ENCODE assay signal across 8 cellular contexts in genomic region chr1:239816090-239816812, GRCh38.
DNase-seq lines count a peak whose midpoint lies in the region.

No MANE protein-coding gene starts in this region.

- DNase-seq in ELF-1 (ENCODE audit: low read depth, low spot score) (peak; percentile 73), RKO (ENCODE audit: low spot score) (peak; percentile 47), fibroblast of gingiva (ENCODE audit: low read depth) (peak; percentile 28), renal cortical epithelial cell (ENCODE audit: low read depth) (peak; percentile 91), DMS153 treated with DMSO at 0.1 percent for 48 hours (lab: John Stamatoyannopoulos, UW; ENCODE audit: unreplicated experiment) (no peak), NCI-H1105 treated with DMSO at 0.1 percent for 48 hours (lab: John Stamatoyannopoulos, UW) (no peak), NCI-H1436 (lab: John Stamatoyannopoulos, UW) (no peak)
- DNase-seq in stimulated activated CD4-positive, alpha-beta T cell treated with anti-CD3 and anti-CD28 coated beads, Interleukin-4, amount 100 ng/mL, for 4 hours: no peak

Comparison
In these comparisons a context has a peak if more than half of its experiments do, and no peak if none do; other contexts are left out.
1. DNase-seq: peak in ELF-1 (single experiment), RKO (single experiment), fibroblast of gingiva (single experiment) and renal cortical epithelial cell (single experiment); none in DMS153 treated with DMSO at 0.1 percent for 48 hours (single experiment), stimulated activated CD4-positive, alpha-beta T cell treated with anti-CD3 and anti-CD28 coated beads, Interleukin-4, amount 100 ng/mL, for 4 hours (0 of 2), NCI-H1105 treated with DMSO at 0.1 percent for 48 hours (single experiment) and NCI-H1436 (single experiment).